In genomic region chr22:40177738-40178416, GRCh38 we compare ENCODE assay signal across 8 cellular contexts. TPM values are rescaled to one million over a fixed set of nuclear protein-coding genes. Genes with fewer than 3 reads are reported as not detected.
DNase-seq lines count a peak whose midpoint lies in the region; ATAC-seq and TF ChIP-seq lines count a peak whose summit lies in the region.

Gene TNRC6B (plus strand): TSS chr22:40177925. CDS start chr22:40178136, 211 bp downstream.

- H4K20me1 ChIP-seq in OCI-LY3 (ENCODE audit: insufficient read depth, low read length), result peaks cover 30% of the 10 kb centered on the region; the same call in 1 of the 2 replicates

- H3K9ac ChIP-seq in OCI-LY3 (ENCODE audit: low read length), result peak within 1 kb of the TSS; percentile 97

- H3K27me3 ChIP-seq in OCI-LY3 (ENCODE audit: low read depth, low read length), result no peaks in the 10 kb centered on the region

- H3K4me3 ChIP-seq in OCI-LY3 (ENCODE audit: low read length), result peak within 1 kb of the TSS; percentile 80

- no peak for TF ChIP-seq CTCF in OCI-LY3 (IDR thresholded peaks at IDR 0.05; ENCODE audit: low read depth, low read length)

- peak within 1 kb of the TSS; percentile 97 for H3K4me2 ChIP-seq in OCI-LY3 (ENCODE audit: low read length)

- ATAC-seq in GM21515 (IDR thresholded peaks at IDR 0.05; ENCODE audit: unreplicated experiment), result peak; percentile 76

- no peaks in the 10 kb centered on the region for H3K9me3 ChIP-seq in OCI-LY3 (ENCODE audit: insufficient read depth, low read length)

- peaks cover 50% of the 10 kb centered on the region for H3K79me2 ChIP-seq in OCI-LY3 (ENCODE audit: low read length)

- peak within 1 kb of the TSS; percentile 82 for H3K27ac ChIP-seq in OCI-LY3 (ENCODE audit: low read length)

- TF ChIP-seq POLR2A in erythroblast (IDR thresholded peaks at IDR 0.05; ENCODE audit: low read length), result peak; percentile 99

- peak within 1 kb of the TSS; percentile 22 for H2AFZ ChIP-seq in OCI-LY3 (ENCODE audit: low read depth, low read length)

- H3K36me3 ChIP-seq in OCI-LY3 (replicated peaks; ENCODE audit: low read depth, low read length), result no peaks in the 10 kb centered on the region

- DNase-seq in DMS 273 treated with DMSO at 0.1 percent for 48 hours (lab: John Stamatoyannopoulos, UW) (peak; percentile 96), HuH-7 (ENCODE audit: low spot score) (peak; percentile 49), activated T-cell treated with anti-CD3 and anti-CD28 coated beads for 24 hours (ENCODE audit: low read depth) (peak; percentile 70), erythroblast (lab: John Stamatoyannopoulos, UW) (peak; percentile 96 to 98), mucosa of gallbladder (ENCODE audit: low spot score) (peak; percentile 91)
- peak; percentile 51 to 78 for DNase-seq in stimulated activated CD8-positive, alpha-beta memory T cell treated with anti-CD3 and anti-CD28 coated beads, Interleukin-7, amount 100 ng/mL, for 4 hours (ENCODE audit: low read depth in 2 of 2)

- H3K4me1 ChIP-seq in OCI-LY3 (ENCODE audit: low read length), result peaks cover 28% of the 10 kb centered on the region

RNA-seq across cellular contexts. Expression of gene TNRC6B, which starts in this region (rescaled TPM):
- 67.9 TPM for total RNA-seq in mucosa of gallbladder

Comparison
In these comparisons a context has a peak if more than half of its experiments do, and no peak if none do; other contexts are left out.
1. Peak in every context shown above with its lines: DNase-seq, ATAC-seq, H3K4me3 ChIP-seq and H3K27ac ChIP-seq.